8 cellular contexts compared by ENCODE assay signal in genomic region chr1:205658943-205659581, GRCh38. TPM values are rescaled to one million over a fixed set of nuclear protein-coding genes. Genes with fewer than 3 reads are reported as not detected.
A peak's percentile ranks its signal among the peaks of the same experiment; 100 is the strongest.
DNase-seq lines count a peak whose midpoint lies in the region; ATAC-seq and TF ChIP-seq lines count a peak whose summit lies in the region.

No MANE protein-coding gene starts in this region.

- H3K4me3 ChIP-seq in cardiac fibroblast (replicated peaks in 1 of 2; ENCODE audit: low read depth in 2 of 2, low read length in 2 of 2) = no peak overlapping the region

- peak; percentile 64 for ATAC-seq in HG02623 (IDR thresholded peaks at IDR 0.05; ENCODE audit: unreplicated experiment)
- peak; percentile 95 for ATAC-seq in activated B cell treated with CpG ODN at 0.5 μM for 24 hours (ENCODE audit: low read depth)
- no peak for ATAC-seq in GM21515 (IDR thresholded peaks at IDR 0.05; ENCODE audit: unreplicated experiment)

- peak; percentile 97 for TF ChIP-seq CTCF in GM10248 (IDR thresholded peaks at IDR 0.05; ENCODE audit: control extremely low read depth, extremely low read depth, low read depth, missing control alignments)
- TF ChIP-seq CTCF in activated B cell treated with CpG ODN at 0.5 μM for 24 hours (IDR thresholded peaks at IDR 0.05) = peak; percentile 81
- TF ChIP-seq CTCF in cardiac fibroblast (IDR thresholded peaks at IDR 0.05; ENCODE audit: low read depth, low read length) = peak; percentile 91

- DNase-seq in GM10248 (ENCODE audit: extremely low spot score) (peak; percentile 89), NCI-H187 treated with DMSO at 0.1 percent for 48 hours (lab: John Stamatoyannopoulos, UW) (peak; percentile 28), activated B cell treated with CpG ODN at 0.5 μM for 24 hours (peak; percentile 75), cardiac fibroblast (ENCODE audit: low read depth in 2 of 2) (peak; percentile 68 to 74), kidney tubule cell (ENCODE audit: low spot score) (peak; percentile 69)
- DNase-seq in stimulated activated CD4-positive, alpha-beta T cell treated with anti-CD3 and anti-CD28 coated beads, Interleukin-2, amount 100 ng/mL, for 4 hours (ENCODE audit: low read depth) = peak; percentile 65

- peaks cover 20% of the 10 kb centered on the region for H3K4me1 Mint-ChIP-seq in activated B cell treated with CpG ODN at 0.5 μM for 24 hours

- no peak overlapping the region for H3K4me3 Mint-ChIP-seq in activated B cell treated with CpG ODN at 0.5 μM for 24 hours

- intact Hi-C loops in activated B cell treated with CpG ODN at 0.5 μM for 24 hours (cut with micrococcal nuclease) = loop anchor here (1.0 to 5.0 kb wide), 7 partner anchors 10 to 448 kb away; partner anchors contain the start of gene RAB29

- H3K27ac Mint-ChIP-seq in activated B cell treated with CpG ODN at 0.5 μM for 24 hours = no peak overlapping the region

- H3K27me3 Mint-ChIP-seq in activated B cell treated with CpG ODN at 0.5 μM for 24 hours = no peaks in the 10 kb centered on the region

- H3K9me3 Mint-ChIP-seq in activated B cell treated with CpG ODN at 0.5 μM for 24 hours = no peaks in the 10 kb centered on the region

- CTCF ChIA-PET in GM10248 (lab: Yijun Ruan, JAX) = interaction anchor here (0.8 to 11.9 kb wide), 86 partner anchors 9 to 449 kb away, joined by 3 to 509 read pairs (median 6); partner anchors contain the start of genes ELK4 and SLC45A3
- CTCF ChIA-PET in activated B cell treated with CpG ODN at 0.5 μM for 24 hours (lab: Charles Lee) = interaction anchor here (0.7 to 18.8 kb wide), 53 partner anchors 9 to 460 kb away, joined by 3 to 628 read pairs (median 5); partner anchors contain the start of genes ELK4, RAB29 and SLC45A3

- POLR2A ChIA-PET in GM10248 (lab: Yijun Ruan, JAX) (no interaction called here), activated B cell treated with CpG ODN at 0.5 μM for 24 hours (lab: Charles Lee) (interaction anchor here (0.6 to 4.7 kb wide), 10 partner anchors 10 to 319 kb away, joined by 3 to 46 read pairs (median 7); partner anchors contain the start of genes ELK4 and SLC45A3)

- peaks cover 11% of the 10 kb centered on the region for H3K36me3 Mint-ChIP-seq in activated B cell treated with CpG ODN at 0.5 μM for 24 hours (ENCODE audit: low read depth)

RNA-seq across cellular contexts. Expression of gene SLC45A3, which starts 21.2 kb away (rescaled TPM):
- 6.9 and 7.4 TPM in 2 replicates for total RNA-seq in activated B cell treated with CpG ODN at 0.5 μM for 24 hours

RNA-seq across cellular contexts. Expression of gene ELK4, which starts 27.3 kb away (rescaled TPM):
- 130 and 141 TPM in 2 replicates for total RNA-seq in activated B cell treated with CpG ODN at 0.5 μM for 24 hours

Comparison
In these comparisons a context has a peak if more than half of its experiments do, and no peak if none do; other contexts are left out.
1. DNase-seq: peak in every context shown above with its lines; median percentile 89 in GM10248; 75 in activated B cell treated with CpG ODN at 0.5 μM for 24 hours; 71 in cardiac fibroblast; 69 in kidney tubule cell; 65 in stimulated activated CD4-positive, alpha-beta T cell treated with anti-CD3 and anti-CD28 coated beads, Interleukin-2, amount 100 ng/mL, for 4 hours; 28 in NCI-H187 treated with DMSO at 0.1 percent for 48 hours.